ENCODE assay signal across 1 cellular context in the genomic region with DNA sequence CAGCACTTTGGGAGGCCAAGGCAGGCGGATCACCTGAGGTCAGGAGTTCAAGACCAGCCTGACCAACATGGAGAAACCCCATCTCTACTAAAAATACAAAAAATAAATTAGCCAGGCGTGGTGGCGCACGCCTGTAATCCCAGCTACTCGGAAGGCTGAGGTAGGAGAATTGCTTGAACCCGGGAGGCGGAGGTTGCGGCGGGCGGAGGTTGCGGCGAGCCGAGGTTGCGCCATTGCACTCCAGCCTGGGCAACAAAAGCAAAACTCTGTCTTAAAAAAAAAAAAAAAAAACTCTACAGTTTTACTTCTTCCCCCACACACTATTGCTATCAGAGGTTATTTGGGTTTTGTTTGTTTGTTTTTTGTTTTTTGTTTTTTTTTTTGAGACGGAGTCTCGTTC. TPM values are rescaled to one million over a fixed set of nuclear protein-coding genes. Genes with fewer than 3 reads are reported as not detected.
"Had no signal": no experiment of that assay in that cellular context is flagged by ENCODE, and none has a peak within 500 bp of the region (broad histone marks: within the 10 kb centered on the region; RNA-seq: fewer than 3 reads in every experiment).

No MANE protein-coding gene starts in this region.

RNA-seq across cellular contexts. Expression of gene KLHL4, which starts 38.9 kb away (rescaled TPM):
- total RNA-seq: foreskin keratinocyte had no signal
